8 cellular contexts compared by ENCODE assay signal in the genomic region with DNA sequence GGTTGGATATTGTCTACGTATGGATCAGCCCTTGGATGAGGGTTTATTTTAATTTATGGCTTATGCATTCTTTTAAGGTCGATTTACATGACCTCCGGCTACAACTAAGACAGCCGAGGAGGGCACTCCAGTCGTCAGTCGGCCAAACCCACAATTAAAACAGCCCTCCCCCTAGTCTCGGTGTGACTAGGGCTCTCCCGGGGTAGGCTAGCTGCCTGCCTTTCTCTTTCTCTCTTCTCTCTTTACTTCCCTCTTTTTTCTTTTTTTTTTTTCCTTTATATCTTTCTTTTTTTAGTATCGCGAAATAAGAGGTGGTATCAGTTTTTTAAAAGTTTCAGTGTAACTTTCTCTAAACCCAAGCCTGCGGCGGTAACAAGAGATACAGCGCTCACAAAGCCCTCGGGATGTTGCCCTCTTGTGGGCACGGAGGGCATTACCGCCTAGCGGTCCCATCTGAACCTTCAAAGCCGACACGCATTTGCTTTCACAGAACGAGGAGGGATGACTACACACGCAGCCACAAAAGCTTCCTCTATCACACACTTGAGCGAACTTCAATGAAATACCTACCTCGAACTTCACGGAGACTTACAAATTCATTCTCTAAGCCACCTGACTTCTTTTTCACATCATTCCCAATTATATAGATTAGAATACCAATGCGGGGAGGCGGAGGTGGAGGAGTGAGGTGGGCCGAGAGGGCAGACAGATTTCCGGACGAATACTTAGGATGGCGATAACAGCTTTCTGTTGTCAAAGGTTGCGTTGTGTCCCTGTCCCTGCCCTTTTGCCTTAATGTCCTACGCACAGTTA.
DNase-seq lines count a peak whose midpoint lies in the region; ATAC-seq, FAIRE-seq and TF ChIP-seq lines count a peak whose summit lies in the region.

No MANE protein-coding gene starts in this region.

- CTCF ChIA-PET in activated CD4-positive, alpha-beta T cell treated with anti-CD3 and anti-CD28 coated beads, Interleukin-2, amount 10 ng/mL, durations not matched to agents 7 days and 5 days (lab: Charles Lee): interaction anchor here (1.0 to 3.1 kb wide), 2 partner anchors 7 to 957 kb away, joined by 3 to 19 read pairs; no protein-coding TSS in a partner anchor
- CTCF ChIA-PET in HepG2 (lab: Yijun Ruan, JAX; ENCODE audit: low intra/inter-chr PET ratio, low total read pairs): interaction anchor here (0.6 to 1.7 kb wide), 5 partner anchors 665 to 778 kb away, joined by 3 to 5 read pairs (median 4); no protein-coding TSS in a partner anchor

- POLR2A ChIA-PET in activated CD4-positive, alpha-beta T cell treated with anti-CD3 and anti-CD28 coated beads, Interleukin-2, amount 10 ng/mL, durations not matched to agents 7 days and 5 days (lab: Charles Lee): no interaction called here
- POLR2A ChIA-PET in HepG2 (lab: Yijun Ruan, JAX): interaction anchor here (1.1 kb wide), 1 partner anchor 204 kb away, joined by 3 read pairs; no protein-coding TSS in a partner anchor

- DNase-seq in Ammon's horn (ENCODE audit: low spot score) (peak; percentile 92), NCI-H446 treated with DMSO at 0.1 percent for 48 hours (lab: John Stamatoyannopoulos, UW) (peak; percentile 76), dermis blood vessel endothelial cell (peak; percentile 92), HepG2 (ENCODE audit: low spot score) (peak; percentile 75)
- peak; percentile 85 for DNase-seq in activated CD4-positive, alpha-beta T cell treated with anti-CD3 and anti-CD28 coated beads, Interleukin-2, amount 10 ng/mL, durations not matched to agents 7 days and 5 days
- peak; percentile 85 for DNase-seq in stimulated activated CD4-positive, alpha-beta T cell treated with anti-CD3 and anti-CD28 coated beads, Interleukin-2, amount 100 ng/mL, for 48 hours

- peak; percentile 64 for TF ChIP-seq RAD21 in HepG2 (CRISPR knock-in tag; IDR thresholded peaks at IDR 0.05)

- no peaks in the 10 kb centered on the region for H4K20me1 ChIP-seq in HepG2 (ENCODE audit: insufficient read depth, low read length)

- 10% methylated on average over 32 of the region's 32 CpGs for WGBS in HepG2 (ENCODE audit: low lambda C conversion rate)

- H3K27ac ChIP-seq in HepG2 (ENCODE audit: extremely low read length, insufficient read depth, low read length): no peak overlapping the region

- H3K9ac ChIP-seq in HepG2 (ENCODE audit: insufficient read depth, low read depth, low read length): no peak overlapping the region

- peak overlapping the region in 2 of 3 experiments; percentile 59 to 72; a peak in 3 of 6 replicates for H3K4me3 ChIP-seq in HepG2 (replicated peaks in 1 of 3; ENCODE audit: insufficient read depth in 1 of 3, low read depth in 2 of 3, low read length in 3 of 3)

- no TSS peak for BruUV-seq in HepG2 (replicated peaks; lab: Mats Ljungman, UMichigan)

- H2AFZ ChIP-seq in HepG2 (ENCODE audit: low read length): no peak overlapping the region

- peak; percentile 55 for FAIRE-seq in HepG2 (lab: Jason Lieb, UNC)

- ATAC-seq in GM19023 (IDR thresholded peaks at IDR 0.05; ENCODE audit: unreplicated experiment) (peak; percentile 89), HG03280 (IDR thresholded peaks at IDR 0.05; ENCODE audit: unreplicated experiment) (peak; percentile 91), HepG2 (peak; percentile 71)

- peak overlapping the region; percentile 74 for H3K4me2 ChIP-seq in HepG2 (ENCODE audit: low read depth, low read length)

- H3K4me3 Mint-ChIP-seq in activated CD4-positive, alpha-beta T cell treated with anti-CD3 and anti-CD28 coated beads, Interleukin-2, amount 10 ng/mL, durations not matched to agents 7 days and 5 days: peak overlapping the region; percentile 63

- TF ChIP-seq CTCF in HepG2 (CRISPR knock-in tag; IDR thresholded peaks at IDR 0.05): peak; percentile 90

- no peak for TF ChIP-seq POLR2A in HepG2 (IDR thresholded peaks at IDR 0.05; ENCODE audit: insufficient read depth in 1 of 2, low read depth in 2 of 2, low read length in 2 of 2)

- H3K9me3 ChIP-seq in HepG2 (ENCODE audit: low read length): no peaks in the 10 kb centered on the region

- peaks cover 47% of the 10 kb centered on the region for H3K4me1 ChIP-seq in HepG2 (ENCODE audit: insufficient read depth, low read length)

- peaks cover 20% of the 10 kb centered on the region for H3K4me1 Mint-ChIP-seq in activated CD4-positive, alpha-beta T cell treated with anti-CD3 and anti-CD28 coated beads, Interleukin-2, amount 10 ng/mL, durations not matched to agents 7 days and 5 days

- no peak for TF ChIP-seq EP300 in HepG2 (IDR thresholded peaks at IDR 0.05; ENCODE audit: low read depth in 2 of 2, low read length in 2 of 2)
- no peak for TF ChIP-seq EP300 in HepG2 (CRISPR knock-in tag; IDR thresholded peaks at IDR 0.05; ENCODE audit: borderline replicate concordance)

- in situ Hi-C loops in HepG2 (cut with HindIII; ENCODE audit: extremely low pct_ligation_motif_present, low pct_unique_long_range_greater_than_20kb): loop anchor here (5.0 to 10.0 kb wide), 2 partner anchors 421 to 704 kb away; no protein-coding TSS in a partner anchor

- no peaks in the 10 kb centered on the region for H3K36me3 ChIP-seq in HepG2 (replicated peaks in 1 of 2; ENCODE audit: control insufficient read depth in 1 of 2, insufficient read depth in 2 of 2, low read length in 2 of 2)

- peaks cover 8% of the 10 kb centered on the region for H3K36me3 Mint-ChIP-seq in activated CD4-positive, alpha-beta T cell treated with anti-CD3 and anti-CD28 coated beads, Interleukin-2, amount 10 ng/mL, durations not matched to agents 7 days and 5 days (ENCODE audit: low read depth)

- H3K27ac Mint-ChIP-seq in activated CD4-positive, alpha-beta T cell treated with anti-CD3 and anti-CD28 coated beads, Interleukin-2, amount 10 ng/mL, durations not matched to agents 7 days and 5 days: peak overlapping the region; percentile 71

- peaks cover 47% of the 10 kb centered on the region for H3K27me3 Mint-ChIP-seq in activated CD4-positive, alpha-beta T cell treated with anti-CD3 and anti-CD28 coated beads, Interleukin-2, amount 10 ng/mL, durations not matched to agents 7 days and 5 days

- no peaks in the 10 kb centered on the region for H3K9me3 Mint-ChIP-seq in activated CD4-positive, alpha-beta T cell treated with anti-CD3 and anti-CD28 coated beads, Interleukin-2, amount 10 ng/mL, durations not matched to agents 7 days and 5 days

- intact Hi-C loops in HepG2 (cut with micrococcal nuclease; ENCODE audit: unreplicated experiment): loop anchor here (2.0 to 10.0 kb wide), 4 partner anchors 201 to 561 kb away; partner anchors contain the start of gene SOX6

- H3K79me2 ChIP-seq in HepG2 (ENCODE audit: insufficient read depth, low read length): no peaks in the 10 kb centered on the region

- peaks cover 9 to 74% of the 10 kb centered on the region in 2 experiments for H3K27me3 ChIP-seq in HepG2 (ENCODE audit: control insufficient read depth in 1 of 2, insufficient read depth in 2 of 2, low read length in 2 of 2)

TF ChIP-seq in HepG2, 621 proteins besides CTCF, POLR2A, EP300 and RAD21 (continues in another document):
- TF ChIP-seq RFXAP (CRISPR knock-in tag; IDR thresholded peaks at IDR 0.05; ENCODE audit: borderline replicate concordance) (no peak), REPIN1 (CRISPR knock-in tag; IDR thresholded peaks at IDR 0.05; ENCODE audit: borderline replicate concordance, low read depth) (peak; percentile 30; the same call in 1 of the 2 replicates), ZBTB8A (CRISPR knock-in tag; IDR thresholded peaks at IDR 0.05; ENCODE audit: borderline replicate concordance, low read depth) (no peak), TERF1 (CRISPR knock-in tag; IDR thresholded peaks at IDR 0.05) (no peak), ZNF605 (CRISPR knock-in tag; IDR thresholded peaks at IDR 0.05) (peak; percentile 63; the same call in 1 of the 2 replicates), ZSCAN22 (CRISPR knock-in tag; IDR thresholded peaks at IDR 0.05) (no peak), U2AF1 (optimal IDR thresholded peaks at IDR 0.05; ENCODE audit: low read depth, low read length) (no peak), HCFC1 (IDR thresholded peaks at IDR 0.05; ENCODE audit: low read depth, low read length) (no peak)
- TF ChIP-seq, protein P1, sequence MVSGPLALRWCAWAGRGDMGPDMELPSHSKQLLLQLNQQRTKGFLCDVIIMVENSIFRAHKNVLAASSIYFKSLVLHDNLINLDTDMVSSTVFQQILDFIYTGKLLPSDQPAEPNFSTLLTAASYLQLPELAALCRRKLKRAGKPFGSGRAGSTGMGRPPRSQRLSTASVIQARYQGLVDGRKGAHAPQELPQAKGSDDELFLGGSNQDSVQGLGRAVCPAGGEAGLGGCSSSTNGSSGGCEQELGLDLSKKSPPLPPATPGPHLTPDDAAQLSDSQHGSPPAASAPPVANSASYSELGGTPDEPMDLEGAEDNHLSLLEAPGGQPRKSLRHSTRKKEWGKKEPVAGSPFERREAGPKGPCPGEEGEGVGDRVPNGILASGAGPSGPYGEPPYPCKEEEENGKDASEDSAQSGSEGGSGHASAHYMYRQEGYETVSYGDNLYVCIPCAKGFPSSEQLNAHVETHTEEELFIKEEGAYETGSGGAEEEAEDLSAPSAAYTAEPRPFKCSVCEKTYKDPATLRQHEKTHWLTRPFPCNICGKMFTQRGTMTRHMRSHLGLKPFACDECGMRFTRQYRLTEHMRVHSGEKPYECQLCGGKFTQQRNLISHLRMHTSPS (CRISPR knock-in tag; IDR thresholded peaks at IDR 0.05; ENCODE audit: low read depth): no peak
